Comparison of ENCODE assay signal across 8 cellular contexts in the genomic region with DNA sequence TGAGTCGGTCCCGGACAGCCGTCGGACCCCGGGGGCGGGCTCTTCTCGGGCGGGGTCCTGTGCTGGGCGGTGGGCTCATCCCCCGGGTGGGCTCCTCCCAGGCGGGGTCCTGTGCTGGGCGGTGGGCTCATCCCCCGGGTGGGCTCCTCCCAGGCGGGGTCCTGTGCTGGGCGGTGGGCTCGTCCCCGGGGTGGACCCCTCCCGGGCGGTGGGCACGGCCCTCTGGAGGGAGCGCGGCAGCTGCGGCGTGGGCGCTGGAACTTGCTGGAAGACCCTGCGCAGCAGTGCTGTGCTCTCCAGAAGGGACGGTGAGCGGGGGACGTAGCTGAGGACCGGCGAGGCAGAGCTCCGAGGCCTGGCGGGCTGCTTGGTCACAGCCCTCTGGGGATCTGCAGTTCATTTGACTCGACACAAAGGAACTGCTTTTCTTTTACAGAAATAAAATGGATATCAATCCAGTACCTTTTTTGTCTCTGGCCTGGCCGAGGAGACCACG. TPM values are rescaled to one million over a fixed set of nuclear protein-coding genes. Genes with fewer than 3 reads are reported as not detected.
DNase-seq lines count a peak whose midpoint lies in the region; ATAC-seq and TF ChIP-seq lines count a peak whose summit lies in the region.

No MANE protein-coding gene starts in this region.

- H3K4me1 ChIP-seq in ES-I3 (ENCODE audit: insufficient read depth, low read length): peaks cover 15% of the 10 kb centered on the region
- peaks cover 7% of the 10 kb centered on the region; the same call in 1 of the 2 replicates for H3K4me1 ChIP-seq in Panc1 (ENCODE audit: control insufficient read depth, insufficient read depth, low read length)
- no peaks in the 10 kb centered on the region for H3K4me1 ChIP-seq in fibroblast of lung (ENCODE audit: control insufficient read depth, extremely low read depth, insufficient read depth, low read length)

- in situ Hi-C loops in Panc1 (cut with HindIII; ENCODE audit: low pct_unique_long_range_greater_than_20kb, low sequenced_read_pairs): no loop called here

- peaks cover 15% of the 10 kb centered on the region for H3K27me3 ChIP-seq in Panc1 (ENCODE audit: control insufficient read depth, insufficient read depth, low read length)
- peaks cover 3% of the 10 kb centered on the region for H3K27me3 ChIP-seq in fibroblast of lung (ENCODE audit: control insufficient read depth, insufficient read depth, low read length)

- peak overlapping the region; percentile 86 for H3K4me3 Mint-ChIP-seq in nephron progenitor cell

- POLR2A ChIA-PET in Panc1 (lab: Charles Lee): interaction anchor here (0.7 kb wide), 1 partner anchor 9 kb away, joined by 4 read pairs; no protein-coding TSS in a partner anchor

- DNase-seq in Panc1 (ENCODE audit: low read depth, low spot score): no peak
- peak in 1 of 2 donors; percentile 37 for DNase-seq in fibroblast of lung (ENCODE audit: low read depth in 2 of 2)
- DNase-seq in nephron progenitor cell: peak; percentile 60
- DNase-seq in stimulated activated CD4-positive, alpha-beta T cell treated with anti-CD3 and anti-CD28 coated beads, Interleukin-4, amount 100 ng/mL, for 1 hour: no peak
- no peak for DNase-seq in activated CD8-positive, alpha-beta memory T cell treated with anti-CD3 and anti-CD28 coated beads, Interleukin-2, amount 50 U/mL, for 48 hours
- DNase-seq in inferior parietal cortex (ENCODE audit: extremely low spot score): no peak

- H2AFZ ChIP-seq in fibroblast of lung (ENCODE audit: low read length): peak overlapping the region; percentile 36

- H4K20me1 ChIP-seq in fibroblast of lung (ENCODE audit: control insufficient read depth, extremely low read depth, insufficient read depth, low read length): no peaks in the 10 kb centered on the region

- H3K27ac Mint-ChIP-seq in nephron progenitor cell: peak overlapping the region; percentile 73

- H3K9ac ChIP-seq in ES-I3 (ENCODE audit: low read depth, low read length) (peak overlapping the region; percentile 84; the same call in 1 of the 2 replicates), fibroblast of lung (ENCODE audit: insufficient read depth, low read length) (peak overlapping the region; percentile 81)

- no peaks in the 10 kb centered on the region for H3K9me3 Mint-ChIP-seq in nephron progenitor cell

- peak overlapping the region; percentile 85 for H3K4me2 ChIP-seq in fibroblast of lung (ENCODE audit: extremely low read depth, insufficient read depth, low read length)

- intact Hi-C loops in Panc1 (cut with micrococcal nuclease; ENCODE audit: unreplicated experiment): no loop called here

- peak overlapping the region; percentile 64 to 79 for H3K4me3 ChIP-seq in Panc1 (ENCODE audit: low read depth in 2 of 2, low read length in 2 of 2)
- peak overlapping the region; percentile 50 to 81 (median 68) for H3K4me3 ChIP-seq in fibroblast of lung (replicated peaks in 1 of 4; ENCODE audit: control extremely low read depth in 1 of 4, insufficient read depth in 1 of 4, low read depth in 3 of 4, low read length in 4 of 4)

- peaks cover 3% of the 10 kb centered on the region for H3K79me2 ChIP-seq in fibroblast of lung (ENCODE audit: control insufficient read depth, insufficient read depth, low read length)

- H3K36me3 Mint-ChIP-seq in nephron progenitor cell (ENCODE audit: low read depth): no peaks in the 10 kb centered on the region

- no TSS peak for BruUV-seq in Panc1 (replicated peaks; lab: Mats Ljungman, UMichigan)

- H3K27ac ChIP-seq in Panc1 (ENCODE audit: low read length): peak overlapping the region; percentile 7; the same call in 1 of the 2 replicates
- H3K27ac ChIP-seq in fibroblast of lung (ENCODE audit: insufficient read depth, low read length): peak overlapping the region; percentile 73

- H3K4me1 Mint-ChIP-seq in nephron progenitor cell: peaks cover 57% of the 10 kb centered on the region

- H3K36me3 ChIP-seq in ES-I3 (ENCODE audit: insufficient read depth, low read length): no peaks in the 10 kb centered on the region
- H3K36me3 ChIP-seq in Panc1 (ENCODE audit: control insufficient read depth, insufficient read depth, low read length): no peaks in the 10 kb centered on the region
- no peaks in the 10 kb centered on the region for H3K36me3 ChIP-seq in fibroblast of lung (ENCODE audit: control insufficient read depth, insufficient read depth, low read length)

- CTCF ChIA-PET in Panc1 (lab: Charles Lee): no interaction called here

- ATAC-seq in Panc1: peak; percentile 58
- ATAC-seq in GM21381 (IDR thresholded peaks at IDR 0.05; ENCODE audit: unreplicated experiment): no peak

- TF ChIP-seq CTCF in Panc1 (IDR thresholded peaks at IDR 0.05): no peak
- no peak for TF ChIP-seq CTCF in fibroblast of lung (conservative IDR thresholded peaks at IDR 0.05 in 1 of 2, IDR thresholded peaks at IDR 0.05 in 1 of 2; ENCODE audit: low read depth in 1 of 2, low read length in 2 of 2)
- TF ChIP-seq CTCF in nephron progenitor cell (IDR thresholded peaks at IDR 0.05): no peak

- H3K27me3 Mint-ChIP-seq in nephron progenitor cell (ENCODE audit: low read depth, poor library complexity): peaks cover 26% of the 10 kb centered on the region

- H3K9me3 ChIP-seq in ES-I3 (ENCODE audit: control insufficient read depth, insufficient read depth, low read length) (no peaks in the 10 kb centered on the region), Panc1 (ENCODE audit: control insufficient read depth, insufficient read depth, low read depth, low read length) (no peaks in the 10 kb centered on the region), fibroblast of lung (ENCODE audit: control insufficient read depth, insufficient read depth, low read depth, low read length) (no peaks in the 10 kb centered on the region)

RNA-seq across cellular contexts. Expression of a gene that starts 0.6 kb away (rescaled TPM):
- total RNA-seq in Panc1 (2021; ENCODE audit: unreplicated experiment): 45.4 TPM
- 44.3 TPM for polyA plus RNA-seq in Panc1 (2012; ENCODE audit: insufficient read length)
- 60.4 and 85.7 TPM in 2 replicates for total RNA-seq in fibroblast of lung
- polyA plus RNA-seq in fibroblast of lung: 44.1 and 54.5 TPM in 2 replicates
- 34.3 and 41.9 TPM in 2 replicates for polyA plus RNA-seq in fibroblast of lung (2012)
- 53.5 and 56.9 TPM in 2 replicates for polyA minus RNA-seq in fibroblast of lung (ENCODE audit: low replicate concordance)
